ENCODE assay signal across 8 cellular contexts in genomic region chr5:141923443-141924313, GRCh38.
DNase-seq lines count a peak whose midpoint lies in the region; ATAC-seq lines count a peak whose summit lies in the region.

Gene DELE1 (plus strand): TSS chr5:141923871. CDS start chr5:141923942, 71 bp downstream.

- DNase-seq in AG08396 (ENCODE audit: low spot score) (peak; percentile 94), NCI-H345 treated with DMSO at 0.1 percent for 48 hours (lab: John Stamatoyannopoulos, UW; ENCODE audit: unreplicated experiment) (peak; percentile 36), cerebellar cortex (ENCODE audit: low spot score) (peak; percentile 95), islet precursor cell (peak; percentile 97)
- peak; percentile 91 to 94 (median 93) for DNase-seq in stimulated activated CD4-positive, alpha-beta T cell treated with anti-CD3 and anti-CD28 coated beads, Interleukin-12 subunit alpha, Interleukin-12 subunit beta, amount 100 ng/mL, for 48 hours (ENCODE audit: low read depth in 2 of 3, low spot score in 1 of 3)

- ATAC-seq in GM18909 (IDR thresholded peaks at IDR 0.05; ENCODE audit: poor library complexity, unreplicated experiment) = peak; percentile 98
- peak; percentile 98 for ATAC-seq in HG03175 (IDR thresholded peaks at IDR 0.05; ENCODE audit: unreplicated experiment)
- peak; percentile 96 for ATAC-seq in activated CD4-positive, CD25-positive, alpha-beta regulatory T cell treated with anti-CD3 and anti-CD28 coated beads, Interleukin-2, amount 50 U/mL, for 24 hours

Comparison
In these comparisons a context has a peak if more than half of its experiments do, and no peak if none do; other contexts are left out.
1. Peak in every context shown above with its lines: DNase-seq and ATAC-seq.
2. DNase-seq: peak in every context shown above with its lines; median percentile 97 in islet precursor cell; 95 in cerebellar cortex; 94 in AG08396; 93 in stimulated activated CD4-positive, alpha-beta T cell treated with anti-CD3 and anti-CD28 coated beads, Interleukin-12 subunit alpha, Interleukin-12 subunit beta, amount 100 ng/mL, for 48 hours; 36 in NCI-H345 treated with DMSO at 0.1 percent for 48 hours.